In genomic region chr5:5532306-5533076, GRCh38 we compare ENCODE assay signal across 24 cellular contexts.
A peak's percentile ranks its signal among the peaks of the same experiment; 100 is the strongest.
DNase-seq lines count a peak whose midpoint lies in the region; ATAC-seq, FAIRE-seq and TF ChIP-seq lines count a peak whose summit lies in the region.
"Had no signal": no experiment of that assay in that cellular context is flagged by ENCODE, and none has a peak within 500 bp of the region (broad histone marks: within the 10 kb centered on the region; RNA-seq: fewer than 3 reads in every experiment).

No MANE protein-coding gene starts in this region.

- no peak for TF ChIP-seq POLR2A in vagina (IDR thresholded peaks at IDR 0.05)

- no peaks in the 10 kb centered on the region for H3K9me3 ChIP-seq in neuronal stem cell (replicated peaks in 1 of 2; ENCODE audit: control insufficient read depth in 2 of 2, insufficient read depth in 1 of 2, low read depth in 1 of 2, low read length in 2 of 2)
- H3K9me3 ChIP-seq in vagina = no peaks in the 10 kb centered on the region
- H3K9me3 ChIP-seq: BE2C, BLaER1 had no signal

- peaks cover 0 to 5% of the 10 kb centered on the region in 2 donors for H3K4me1 ChIP-seq in neuronal stem cell (ENCODE audit: control insufficient read depth in 2 of 2, insufficient read depth in 1 of 2, low read depth in 1 of 2, low read length in 2 of 2)
- no peaks in the 10 kb centered on the region for H3K4me1 ChIP-seq in vagina
- H3K4me1 ChIP-seq: BE2C, BLaER1 had no signal

- no peaks in the 10 kb centered on the region for H3K79me1 ChIP-seq in neuronal stem cell (ENCODE audit: low read depth, low read length)

- peak overlapping the region; percentile 65 for H2BK12ac ChIP-seq in neuronal stem cell (ENCODE audit: low read length)

- FAIRE-seq in HTR-8/SVneo (lab: Jason Lieb, UNC) = peak; percentile 20
- FAIRE-seq: A204.1, GM12878, GM12892, GM18507 had no signal

- no peak overlapping the region for H3K4ac ChIP-seq in neuronal stem cell (ENCODE audit: low read length)

- H3K36me3 ChIP-seq in neuronal stem cell (replicated peaks in 1 of 2; ENCODE audit: control insufficient read depth in 2 of 2, insufficient read depth in 2 of 2, low read length in 2 of 2) (no peaks in the 10 kb centered on the region), vagina (no peaks in the 10 kb centered on the region)
- H3K36me3 ChIP-seq: BE2C, BLaER1 had no signal

- no peak overlapping the region for H4K91ac ChIP-seq in neuronal stem cell (ENCODE audit: low read depth, low read length, poor library complexity)

- no CpG with 5 or more reads among the region's 13 CpGs for WGBS in neuronal stem cell (ENCODE audit: extremely low coverage in 2 of 2, insufficient read length in 2 of 2, insufficient replicate concordance in 1 of 2), 2 donors

- no peak overlapping the region for H3K14ac ChIP-seq in neuronal stem cell (ENCODE audit: low read length)

- H3K27me3 ChIP-seq in neuronal stem cell (ENCODE audit: control insufficient read depth in 3 of 3, insufficient read depth in 3 of 3, low read depth in 1 of 3, low read length in 3 of 3) = peaks cover 0 to 7% (median 0%) of the 10 kb centered on the region in 3 experiments
- H3K27me3 ChIP-seq in vagina = no peaks in the 10 kb centered on the region
- H3K27me3 ChIP-seq: BE2C, BLaER1 had no signal

- no peak for DNase-seq in HTR-8/SVneo (ENCODE audit: insufficient read length, low spot score)
- no peak for DNase-seq in neuronal stem cell (ENCODE audit: low spot score)
- no peak for DNase-seq in inferior parietal cortex (ENCODE audit: extremely low spot score)
- no peak for DNase-seq in vagina (ENCODE audit: extremely low spot score in 2 of 2)
- DNase-seq: 8988T; ACHN; BE2C; C1 segment of cervical spinal cord; CD4-positive, CD25-positive, alpha-beta regulatory T cell; CD8-positive, alpha-beta memory T cell; COR-L47; DMS 273 treated with DMSO at 0.1 percent for 48 hours; DMS153; DMS53; DMS79; DND-41; EL; GDM1 had no signal

- H2BK5ac ChIP-seq in neuronal stem cell (ENCODE audit: low read length) = no peak overlapping the region

- H3K4me2 ChIP-seq in neuronal stem cell (ENCODE audit: insufficient read depth, low read length, poor library complexity, severe bottlenecking) = no peak overlapping the region
- H3K4me2 ChIP-seq: BLaER1 had no signal

- H2AK5ac ChIP-seq in neuronal stem cell (ENCODE audit: low read depth, low read length) = peak overlapping the region; percentile 72

- TF ChIP-seq CTCF in vagina (IDR thresholded peaks at IDR 0.05) = no peak

- intact Hi-C loops in vagina (cut with DNase I) = no loop called here

- peak overlapping the region; percentile 55 for H4K8ac ChIP-seq in neuronal stem cell (ENCODE audit: low read depth, low read length)

- H3K18ac ChIP-seq in neuronal stem cell (ENCODE audit: low read length) = no peak overlapping the region

- no peak for ATAC-seq in HG03520 (IDR thresholded peaks at IDR 0.05; ENCODE audit: unreplicated experiment)
- ATAC-seq: GM12878 had no signal

- H3K4me3 ChIP-seq in neuronal stem cell (ENCODE audit: low read length in 2 of 2) (no peak overlapping the region), vagina (no peak overlapping the region)
- H3K4me3 ChIP-seq: BLaER1, GM12878 had no signal

- H3K9ac ChIP-seq in neuronal stem cell (ENCODE audit: low read depth, low read length, poor library complexity) = no peak overlapping the region
- H3K9ac ChIP-seq: BLaER1 had no signal

- no peak overlapping the region for H2BK120ac ChIP-seq in neuronal stem cell (ENCODE audit: low read depth, low read length)

- no peak overlapping the region for H2BK15ac ChIP-seq in neuronal stem cell (ENCODE audit: low read length)

- no peak overlapping the region for H2AFZ ChIP-seq in neuronal stem cell (ENCODE audit: low read length)

- no peak overlapping the region for H3K27ac ChIP-seq in neuronal stem cell (replicated peaks; ENCODE audit: low read length)
- H3K27ac ChIP-seq in vagina = no peak overlapping the region
- H3K27ac ChIP-seq: BLaER1 had no signal

- H3K23ac ChIP-seq in neuronal stem cell (ENCODE audit: low read depth, low read length, poor library complexity) = no peak overlapping the region
